ENCODE assay signal across 1 cellular context in the genomic region with DNA sequence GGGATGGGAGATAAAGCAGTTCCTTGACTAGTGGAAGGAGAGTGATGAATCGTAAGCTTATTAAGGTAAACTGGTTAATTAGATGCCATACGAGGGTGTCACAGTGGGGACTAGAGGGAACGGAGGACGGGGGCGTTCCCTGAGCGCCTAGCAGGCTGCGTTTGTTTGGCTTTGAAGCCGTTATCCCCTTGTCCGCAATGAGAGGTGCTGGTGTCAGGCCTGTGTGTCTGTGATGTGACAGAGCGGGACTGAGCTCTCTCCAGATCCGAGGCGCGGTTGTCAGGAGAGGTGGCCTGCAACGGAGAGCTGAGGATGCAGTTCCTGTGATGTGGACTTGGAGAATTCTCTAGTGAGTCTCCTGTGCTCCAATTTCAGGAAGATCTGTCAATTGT.
TF ChIP-seq lines count a peak whose summit lies in the region.

No MANE protein-coding gene starts in this region.

TF ChIP-seq in SK-N-SH, 30 proteins besides CTCF, POLR2A, EP300 and RAD21 (continued from another document):
- TF ChIP-seq, protein P1, sequence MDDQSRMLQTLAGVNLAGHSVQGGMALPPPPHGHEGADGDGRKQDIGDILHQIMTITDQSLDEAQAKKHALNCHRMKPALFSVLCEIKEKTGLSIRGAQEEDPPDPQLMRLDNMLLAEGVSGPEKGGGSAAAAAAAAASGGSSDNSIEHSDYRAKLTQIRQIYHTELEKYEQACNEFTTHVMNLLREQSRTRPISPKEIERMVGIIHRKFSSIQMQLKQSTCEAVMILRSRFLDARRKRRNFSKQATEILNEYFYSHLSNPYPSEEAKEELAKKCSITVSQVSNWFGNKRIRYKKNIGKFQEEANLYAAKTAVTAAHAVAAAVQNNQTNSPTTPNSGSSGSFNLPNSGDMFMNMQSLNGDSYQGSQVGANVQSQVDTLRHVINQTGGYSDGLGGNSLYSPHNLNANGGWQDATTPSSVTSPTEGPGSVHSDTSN (IDR thresholded peaks at IDR 0.05), result no peak
- TF ChIP-seq FOSL2 (IDR thresholded peaks at IDR 0.05; ENCODE audit: borderline replicate concordance, low read depth), result no peak
- no peak for TF ChIP-seq JUND (IDR thresholded peaks at IDR 0.05)
